17 cellular contexts compared by ENCODE assay signal in genomic region chr13:110369400-110369799, GRCh38.
"Had no signal": no experiment of that assay in that cellular context is flagged by ENCODE, and none has a peak within 500 bp of the region (broad histone marks: within the 10 kb centered on the region; RNA-seq: fewer than 3 reads in every experiment).

No MANE protein-coding gene starts in this region.

- H3K36me3 ChIP-seq: left ventricle myocardium inferior, upper lobe of left lung had no signal

- H3K9me3 ChIP-seq: left ventricle myocardium inferior, upper lobe of left lung had no signal

- H3K27me3 ChIP-seq: upper lobe of left lung had no signal

- DNase-seq: activated CD4-positive, alpha-beta T cell treated with anti-CD3 and anti-CD28 coated beads, Interleukin-2, amount 10 ng/mL, durations not matched to agents 7 days and 5 days; activated CD8-positive, alpha-beta memory T cell treated with anti-CD3 and anti-CD28 coated beads, Interleukin-2, amount 50 U/mL, for 48 hours; activated gamma-delta T cell treated with Interleukin-2 at 50 U/mL for 16 hours; activated T-cell treated with anti-CD3 and anti-CD28 coated beads, Interleukin-2, amount 50 U/mL, for 72 hours; amniotic stem cell; erythroblast; hippocampal formation; kidney; left ventricle myocardium inferior; natural killer cell; right cardiac atrium; small intestine; stimulated activated CD4-positive, alpha-beta T cell treated with anti-CD3 and anti-CD28 coated beads, Interleukin-4, amount 100 ng/mL, for 4 hours; stimulated activated CD8-positive, alpha-beta memory T cell treated with anti-CD3 and anti-CD28 coated beads, Interleukin-4, amount 100 ng/mL, for 48 hours; stimulated activated naive CD8-positive, alpha-beta T cell treated with anti-CD3 and anti-CD28 coated beads, Interleukin-15, Interleukin-2, amounts not matched to agents 100 U/mL and 50 U/mL, for 24 hours; T-helper 2 cell; upper lobe of left lung had no signal

- H3K27ac ChIP-seq: left ventricle myocardium inferior, upper lobe of left lung had no signal

- H3K4me3 ChIP-seq: left ventricle myocardium inferior, upper lobe of left lung had no signal

- ATAC-seq: activated T-cell treated with anti-CD3 and anti-CD28 coated beads, Interleukin-2, amount 50 U/mL, for 72 hours; natural killer cell; right cardiac atrium; stimulated activated naive CD8-positive, alpha-beta T cell treated with anti-CD3 and anti-CD28 coated beads, Interleukin-15, Interleukin-2, amounts not matched to agents 100 U/mL and 50 U/mL, for 24 hours had no signal
